In the genomic region with DNA sequence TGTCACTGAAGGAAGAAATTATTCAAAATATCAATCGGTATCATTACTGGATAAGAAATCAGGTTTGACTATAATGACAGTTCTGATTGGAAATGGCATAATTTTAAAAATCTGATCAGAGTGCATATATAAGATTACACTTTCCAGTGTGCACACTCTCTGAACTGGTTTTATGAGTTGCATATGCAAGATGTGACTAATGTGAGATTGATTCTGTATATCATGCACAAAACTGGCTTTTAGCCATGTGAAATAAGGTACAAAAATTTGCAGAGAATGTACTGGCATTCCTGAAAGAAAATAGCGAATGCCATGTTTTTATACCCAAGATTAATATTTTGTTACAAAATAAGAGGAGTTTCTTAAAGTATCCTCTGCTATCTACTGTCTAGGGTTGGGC, we compare ENCODE assay signal across 16 cellular contexts.
DNase-seq lines count a peak whose midpoint lies in the region; ATAC-seq and TF ChIP-seq lines count a peak whose summit lies in the region.
"Had no signal": no experiment of that assay in that cellular context is flagged by ENCODE, and none has a peak within 500 bp of the region (broad histone marks: within the 10 kb centered on the region; RNA-seq: fewer than 3 reads in every experiment).

No MANE protein-coding gene starts in this region.

- no peak overlapping the region for H3K18ac ChIP-seq in IMR-90 (ENCODE audit: low read depth, low read length)

- H4K8ac ChIP-seq in IMR-90 (ENCODE audit: low read depth in 2 of 2, low read length in 2 of 2) = no peak overlapping the region

- no peak overlapping the region for H4K5ac ChIP-seq in IMR-90 (ENCODE audit: low read depth, low read length)

- no CpG with 5 or more reads among the region's 2 CpGs for WGBS in IMR-90 (ENCODE audit: extremely low coverage in 2 of 2, insufficient read length in 1 of 2), 2 experiments

- intact Hi-C loops in IMR-90 (cut with micrococcal nuclease) = no loop called here

- no peaks in the 10 kb centered on the region for H4K20me1 ChIP-seq in IMR-90 (ENCODE audit: insufficient read depth, low read length)

- H3K27ac ChIP-seq in IMR-90 (ENCODE audit: insufficient read depth, low read length) = no peak overlapping the region
- no peak overlapping the region for H3K27ac ChIP-seq in right atrium auricular region

- no peak overlapping the region for H2AFZ ChIP-seq in IMR-90 (replicated peaks; ENCODE audit: low read length, poor library complexity)

- H3K27ac Mint-ChIP-seq in activated naive CD4-positive, alpha-beta T cell treated with anti-CD3 and anti-CD28 coated beads, Interleukin-2, amount 50 U/mL, for 24 hours = peak overlapping the region; percentile 47
- peak overlapping the region; percentile 20 for H3K27ac Mint-ChIP-seq in stimulated activated effector memory CD8-positive, alpha-beta T cell treated with anti-CD3 and anti-CD28 coated beads, Interleukin-12 subunit alpha, Interleukin-12 subunit beta, amount 100 ng/mL, for 72 hours
- H3K27ac Mint-ChIP-seq: H9 had no signal

- TF ChIP-seq RAD21 in IMR-90 (IDR thresholded peaks at IDR 0.05; ENCODE audit: low read length) = no peak

- no peaks in the 10 kb centered on the region for H3K27me3 Mint-ChIP-seq in activated naive CD4-positive, alpha-beta T cell treated with anti-CD3 and anti-CD28 coated beads, Interleukin-2, amount 50 U/mL, for 24 hours
- H3K27me3 Mint-ChIP-seq: CD4-positive, alpha-beta memory T cell; IgD-negative memory B cell had no signal

- H3K27me3 ChIP-seq in IMR-90 (ENCODE audit: control insufficient read depth, insufficient read depth, low read length) = no peaks in the 10 kb centered on the region
- no peaks in the 10 kb centered on the region for H3K27me3 ChIP-seq in right atrium auricular region

- dilution Hi-C loops in IMR-90 (cut with HindIII; ENCODE audit: low sequenced_read_pairs, unreplicated experiment) = no loop called here

- H3K56ac ChIP-seq in IMR-90 (ENCODE audit: extremely low read depth, insufficient read depth, low read length) = no peak overlapping the region

- peaks cover 3% of the 10 kb centered on the region; the same call in 1 of the 2 replicates for H3K9me1 ChIP-seq in IMR-90 (ENCODE audit: insufficient read depth, low read length)

- H3K9me3 ChIP-seq in IMR-90 (ENCODE audit: control insufficient read depth, insufficient read depth, low read length) = no peaks in the 10 kb centered on the region
- H3K9me3 ChIP-seq in right atrium auricular region = no peaks in the 10 kb centered on the region

- no peaks in the 10 kb centered on the region for H3K9me3 Mint-ChIP-seq in activated naive CD4-positive, alpha-beta T cell treated with anti-CD3 and anti-CD28 coated beads, Interleukin-2, amount 50 U/mL, for 24 hours
- no peaks in the 10 kb centered on the region for H3K9me3 Mint-ChIP-seq in stimulated activated effector memory CD8-positive, alpha-beta T cell treated with anti-CD3 and anti-CD28 coated beads, Interleukin-12 subunit alpha, Interleukin-12 subunit beta, amount 100 ng/mL, for 72 hours
- H3K9me3 Mint-ChIP-seq: CD4-positive, alpha-beta memory T cell; H9; IgD-negative memory B cell had no signal

- no peak overlapping the region for H2BK5ac ChIP-seq in IMR-90 (ENCODE audit: low read depth, low read length, poor library complexity, severe bottlenecking)

- H2BK120ac ChIP-seq in IMR-90 (ENCODE audit: low read depth, low read length) = no peak overlapping the region

- no peak overlapping the region for H2BK20ac ChIP-seq in IMR-90 (ENCODE audit: low read depth, low read length)

- H2AK9ac ChIP-seq in IMR-90 (replicated peaks; ENCODE audit: low read depth, low read length, poor library complexity) = no peak overlapping the region

- H2BK15ac ChIP-seq in IMR-90 (ENCODE audit: low read depth, low read length) = no peak overlapping the region

- H2AK5ac ChIP-seq in IMR-90 (ENCODE audit: low read depth, low read length) = no peak overlapping the region

- H3K36me3 Mint-ChIP-seq in activated naive CD4-positive, alpha-beta T cell treated with anti-CD3 and anti-CD28 coated beads, Interleukin-2, amount 50 U/mL, for 24 hours = peaks cover 8% of the 10 kb centered on the region
- peaks cover 29% of the 10 kb centered on the region for H3K36me3 Mint-ChIP-seq in stimulated activated effector memory CD8-positive, alpha-beta T cell treated with anti-CD3 and anti-CD28 coated beads, Interleukin-12 subunit alpha, Interleukin-12 subunit beta, amount 100 ng/mL, for 72 hours

- H3K9ac ChIP-seq in IMR-90 (ENCODE audit: low read depth, low read length) = no peak overlapping the region

- H3K79me1 ChIP-seq in IMR-90 (ENCODE audit: low read depth in 1 of 2, low read length in 2 of 2) = no peaks in the 10 kb centered on the region; a peak in 1 of 4 replicates

- no peak for TF ChIP-seq POLR2A in IMR-90 (IDR thresholded peaks at IDR 0.05; ENCODE audit: low read depth, low read length)

- CTCF ChIA-PET in IMR-90 (lab: Yijun Ruan, JAX) = no interaction called here

- in situ Hi-C loops in IMR-90 (cut with MboI; ENCODE audit: low sequenced_read_pairs) = no loop called here

- H3K4ac ChIP-seq in IMR-90 (ENCODE audit: low read depth, low read length) = no peak overlapping the region

- H3K4me1 ChIP-seq in IMR-90 (ENCODE audit: control insufficient read depth, insufficient read depth, low read length) (no peaks in the 10 kb centered on the region), right atrium auricular region (no peaks in the 10 kb centered on the region)

- H3K4me3 ChIP-seq in IMR-90 (ENCODE audit: insufficient read depth, low read depth, low read length) (no peak overlapping the region), epithelial cell of esophagus (ENCODE audit: low read length) (no peak overlapping the region), right atrium auricular region (no peak overlapping the region)

- no peak overlapping the region for H3K4me3 Mint-ChIP-seq in activated naive CD4-positive, alpha-beta T cell treated with anti-CD3 and anti-CD28 coated beads, Interleukin-2, amount 50 U/mL, for 24 hours
- H3K4me3 Mint-ChIP-seq in stimulated activated effector memory CD8-positive, alpha-beta T cell treated with anti-CD3 and anti-CD28 coated beads, Interleukin-12 subunit alpha, Interleukin-12 subunit beta, amount 100 ng/mL, for 72 hours = no peak overlapping the region
- H3K4me3 Mint-ChIP-seq: CD4-positive, alpha-beta memory T cell; H9; IgD-negative memory B cell had no signal

- no peak overlapping the region for H4K91ac ChIP-seq in IMR-90 (ENCODE audit: insufficient read depth, low read depth, low read length)

- no peak for TF ChIP-seq CTCF in IMR-90 (conservative IDR thresholded peaks at IDR 0.05; ENCODE audit: low read depth, low read length)
- no peak for TF ChIP-seq CTCF in epithelial cell of esophagus (IDR thresholded peaks at IDR 0.05; ENCODE audit: insufficient read depth, low read depth, low read length, missing control alignments)
- TF ChIP-seq CTCF in right atrium auricular region (IDR thresholded peaks at IDR 0.05) = no peak

- no peak overlapping the region for H3K4me2 ChIP-seq in IMR-90 (ENCODE audit: low read depth, low read length)

- POLR2A ChIA-PET in IMR-90 (lab: Charles Lee; ENCODE audit: unreplicated experiment) = no interaction called here

- peaks cover 47% of the 10 kb centered on the region for H3K4me1 Mint-ChIP-seq in activated naive CD4-positive, alpha-beta T cell treated with anti-CD3 and anti-CD28 coated beads, Interleukin-2, amount 50 U/mL, for 24 hours
- H3K4me1 Mint-ChIP-seq in stimulated activated effector memory CD8-positive, alpha-beta T cell treated with anti-CD3 and anti-CD28 coated beads, Interleukin-12 subunit alpha, Interleukin-12 subunit beta, amount 100 ng/mL, for 72 hours = peaks cover 16% of the 10 kb centered on the region

- 0 out of 2 replicates have a peak, but pooled peaks cover 2% of the 10 kb centered on the region for H3K36me3 ChIP-seq in IMR-90 (ENCODE audit: control insufficient read depth, insufficient read depth, low read length)
- H3K36me3 ChIP-seq in right atrium auricular region = peaks cover 37% of the 10 kb centered on the region

- no TSS peak for BruUV-seq in IMR-90 (replicated peaks; lab: Mats Ljungman, UMichigan)

- ATAC-seq in IMR-90 (ENCODE audit: low read depth) = no peak
- no peak for ATAC-seq in stimulated activated effector memory CD8-positive, alpha-beta T cell treated with anti-CD3 and anti-CD28 coated beads, Interleukin-12 subunit alpha, Interleukin-12 subunit beta, amount 100 ng/mL, for 72 hours

- H3K14ac ChIP-seq in IMR-90 (replicated peaks; ENCODE audit: low read depth, low read length) = no peak overlapping the region

- H3K23ac ChIP-seq in IMR-90 (ENCODE audit: low read depth, low read length) = no peak overlapping the region

- DNase-seq in activated naive CD4-positive, alpha-beta T cell treated with Interleukin-2 at 50 U/mL for 16 hours = no peak
- DNase-seq in IMR-90 (peak; percentile 23), epithelial cell of esophagus (ENCODE audit: low read depth) (peak; percentile 9), T-helper 9 cell (no peak), right atrium auricular region (ENCODE audit: low spot score) (no peak)
- DNase-seq in stimulated activated effector memory CD8-positive, alpha-beta T cell treated with anti-CD3 and anti-CD28 coated beads, Interleukin-12 subunit alpha, Interleukin-12 subunit beta, amount 100 ng/mL, for 72 hours (ENCODE audit: low spot score in 2 of 2) = no peak
- no peak for DNase-seq in activated CD4-positive, alpha-beta T cell treated with anti-CD3 and anti-CD28 coated beads for 1 hour
- DNase-seq: AML-193; CD4-positive, alpha-beta memory T cell; H9; NCI-H1417; NCI-H2029; NCI-H510A; SHP77 had no signal

TF ChIP-seq in IMR-90, 13 proteins besides CTCF, POLR2A, EP300 and RAD21:
- no peak for TF ChIP-seq CHD1 (IDR thresholded peaks at IDR 0.05; ENCODE audit: low read depth, low read length)
- TF ChIP-seq NFE2L2 (IDR thresholded peaks at IDR 0.05; ENCODE audit: low read depth, low read length) = no peak
- TF ChIP-seq, protein P1, sequence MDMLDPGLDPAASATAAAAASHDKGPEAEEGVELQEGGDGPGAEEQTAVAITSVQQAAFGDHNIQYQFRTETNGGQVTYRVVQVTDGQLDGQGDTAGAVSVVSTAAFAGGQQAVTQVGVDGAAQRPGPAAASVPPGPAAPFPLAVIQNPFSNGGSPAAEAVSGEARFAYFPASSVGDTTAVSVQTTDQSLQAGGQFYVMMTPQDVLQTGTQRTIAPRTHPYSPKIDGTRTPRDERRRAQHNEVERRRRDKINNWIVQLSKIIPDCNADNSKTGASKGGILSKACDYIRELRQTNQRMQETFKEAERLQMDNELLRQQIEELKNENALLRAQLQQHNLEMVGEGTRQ (IDR thresholded peaks at IDR 0.05; ENCODE audit: low read depth, low read length) = no peak
- no peak for TF ChIP-seq MXI1 (IDR thresholded peaks at IDR 0.05; ENCODE audit: borderline replicate concordance, low read depth, low read length)
- no peak for TF ChIP-seq SMC3 (IDR thresholded peaks at IDR 0.05; ENCODE audit: low read depth, low read length)
- no peak for TF ChIP-seq RCOR1 (IDR thresholded peaks at IDR 0.05; ENCODE audit: insufficient replicate concordance, low read length)

Comparison
In these comparisons a context has a peak if more than half of its experiments do, and no peak if none do; other contexts are left out.
1. DNase-seq: peak in IMR-90 (single experiment) and epithelial cell of esophagus (single experiment); none in activated naive CD4-positive, alpha-beta T cell treated with Interleukin-2 at 50 U/mL for 16 hours (single experiment), stimulated activated effector memory CD8-positive, alpha-beta T cell treated with anti-CD3 and anti-CD28 coated beads, Interleukin-12 subunit alpha, Interleukin-12 subunit beta, amount 100 ng/mL, for 72 hours (0 of 2), T-helper 9 cell (single experiment), right atrium auricular region (single experiment) and activated CD4-positive, alpha-beta T cell treated with anti-CD3 and anti-CD28 coated beads for 1 hour (single experiment).